In the genomic region with DNA sequence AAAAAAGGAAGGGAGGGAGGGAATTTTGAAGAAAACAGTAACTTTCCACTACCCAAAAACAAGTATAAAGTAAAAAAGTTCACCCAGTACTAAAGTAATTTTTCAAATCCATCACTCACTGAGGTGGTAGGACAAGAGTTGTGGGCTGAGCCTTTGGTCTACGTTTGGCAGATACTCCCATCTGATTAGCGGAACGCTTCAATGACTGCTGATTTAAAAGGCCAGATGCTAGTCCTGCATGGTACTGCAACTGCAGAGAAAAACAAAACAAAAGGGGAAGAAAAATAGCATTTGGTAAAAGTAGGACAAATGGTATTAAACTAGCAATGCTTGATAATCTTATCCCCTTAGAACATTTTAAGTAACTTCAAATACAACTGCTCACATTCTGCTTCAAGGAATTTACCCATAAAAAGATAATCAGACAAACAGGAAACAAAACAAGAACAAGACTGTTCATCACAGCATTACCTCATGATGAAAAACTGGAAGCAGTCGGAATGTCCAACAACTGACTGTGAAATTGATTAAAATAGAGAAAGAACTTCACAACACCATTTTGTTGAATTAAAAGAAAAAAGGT, we compare ENCODE assay signal across 1 cellular context.
TF ChIP-seq lines count a peak whose summit lies in the region.

No MANE protein-coding gene starts in this region.

TF ChIP-seq in GM23338, 12 proteins besides CTCF, POLR2A, EP300 and RAD21 (continued from another document):
- TF ChIP-seq, protein P1, sequence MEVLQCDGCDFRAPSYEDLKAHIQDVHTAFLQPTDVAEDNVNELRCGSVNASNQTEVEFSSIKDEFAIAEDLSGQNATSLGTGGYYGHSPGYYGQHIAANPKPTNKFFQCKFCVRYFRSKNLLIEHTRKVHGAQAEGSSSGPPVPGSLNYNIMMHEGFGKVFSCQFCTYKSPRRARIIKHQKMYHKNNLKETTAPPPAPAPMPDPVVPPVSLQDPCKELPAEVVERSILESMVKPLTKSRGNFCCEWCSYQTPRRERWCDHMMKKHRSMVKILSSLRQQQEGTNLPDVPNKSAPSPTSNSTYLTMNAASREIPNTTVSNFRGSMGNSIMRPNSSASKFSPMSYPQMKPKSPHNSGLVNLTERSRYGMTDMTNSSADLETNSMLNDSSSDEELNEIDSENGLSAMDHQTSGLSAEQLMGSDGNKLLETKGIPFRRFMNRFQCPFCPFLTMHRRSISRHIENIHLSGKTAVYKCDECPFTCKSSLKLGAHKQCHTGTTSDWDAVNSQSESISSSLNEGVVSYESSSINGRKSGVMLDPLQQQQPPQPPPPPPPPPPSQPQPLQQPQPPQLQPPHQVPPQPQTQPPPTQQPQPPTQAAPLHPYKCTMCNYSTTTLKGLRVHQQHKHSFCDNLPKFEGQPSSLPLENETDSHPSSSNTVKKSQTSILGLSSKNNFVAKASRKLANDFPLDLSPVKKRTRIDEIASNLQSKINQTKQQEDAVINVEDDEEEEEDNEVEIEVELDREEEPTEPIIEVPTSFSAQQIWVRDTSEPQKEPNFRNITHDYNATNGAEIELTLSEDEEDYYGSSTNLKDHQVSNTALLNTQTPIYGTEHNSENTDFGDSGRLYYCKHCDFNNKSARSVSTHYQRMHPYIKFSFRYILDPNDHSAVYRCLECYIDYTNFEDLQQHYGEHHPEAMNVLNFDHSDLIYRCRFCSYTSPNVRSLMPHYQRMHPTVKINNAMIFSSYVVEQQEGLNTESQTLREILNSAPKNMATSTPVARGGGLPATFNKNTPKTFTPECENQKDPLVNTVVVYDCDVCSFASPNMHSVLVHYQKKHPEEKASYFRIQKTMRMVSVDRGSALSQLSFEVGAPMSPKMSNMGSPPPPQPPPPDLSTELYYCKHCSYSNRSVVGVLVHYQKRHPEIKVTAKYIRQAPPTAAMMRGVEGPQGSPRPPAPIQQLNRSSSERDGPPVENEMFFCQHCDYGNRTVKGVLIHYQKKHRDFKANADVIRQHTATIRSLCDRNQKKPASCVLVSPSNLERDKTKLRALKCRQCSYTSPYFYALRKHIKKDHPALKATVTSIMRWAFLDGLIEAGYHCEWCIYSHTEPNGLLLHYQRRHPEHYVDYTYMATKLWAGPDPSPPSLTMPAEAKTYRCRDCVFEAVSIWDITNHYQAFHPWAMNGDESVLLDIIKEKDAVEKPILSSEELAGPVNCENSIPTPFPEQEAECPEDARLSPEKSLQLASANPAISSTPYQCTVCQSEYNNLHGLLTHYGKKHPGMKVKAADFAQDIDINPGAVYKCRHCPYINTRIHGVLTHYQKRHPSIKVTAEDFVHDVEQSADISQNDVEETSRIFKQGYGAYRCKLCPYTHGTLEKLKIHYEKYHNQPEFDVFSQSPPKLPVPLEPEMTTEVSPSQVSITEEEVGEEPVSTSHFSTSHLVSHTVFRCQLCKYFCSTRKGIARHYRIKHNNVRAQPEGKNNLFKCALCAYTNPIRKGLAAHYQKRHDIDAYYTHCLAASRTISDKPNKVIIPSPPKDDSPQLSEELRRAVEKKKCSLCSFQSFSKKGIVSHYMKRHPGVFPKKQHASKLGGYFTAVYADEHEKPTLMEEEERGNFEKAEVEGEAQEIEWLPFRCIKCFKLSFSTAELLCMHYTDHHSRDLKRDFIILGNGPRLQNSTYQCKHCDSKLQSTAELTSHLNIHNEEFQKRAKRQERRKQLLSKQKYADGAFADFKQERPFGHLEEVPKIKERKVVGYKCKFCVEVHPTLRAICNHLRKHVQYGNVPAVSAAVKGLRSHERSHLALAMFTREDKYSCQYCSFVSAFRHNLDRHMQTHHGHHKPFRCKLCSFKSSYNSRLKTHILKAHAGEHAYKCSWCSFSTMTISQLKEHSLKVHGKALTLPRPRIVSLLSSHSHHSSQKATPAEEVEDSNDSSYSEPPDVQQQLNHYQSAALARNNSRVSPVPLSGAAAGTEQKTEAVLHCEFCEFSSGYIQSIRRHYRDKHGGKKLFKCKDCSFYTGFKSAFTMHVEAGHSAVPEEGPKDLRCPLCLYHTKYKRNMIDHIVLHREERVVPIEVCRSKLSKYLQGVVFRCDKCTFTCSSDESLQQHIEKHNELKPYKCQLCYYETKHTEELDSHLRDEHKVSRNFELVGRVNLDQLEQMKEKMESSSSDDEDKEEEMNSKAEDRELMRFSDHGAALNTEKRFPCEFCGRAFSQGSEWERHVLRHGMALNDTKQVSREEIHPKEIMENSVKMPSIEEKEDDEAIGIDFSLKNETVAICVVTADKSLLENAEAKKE (CRISPR knock-in tag; IDR thresholded peaks at IDR 0.05) = no peak
- no peak for TF ChIP-seq EZH2 (IDR thresholded peaks at IDR 0.05; ENCODE audit: low read depth, unreplicated experiment)
